ENCODE assay signal across 1 cellular context in the genomic region with DNA sequence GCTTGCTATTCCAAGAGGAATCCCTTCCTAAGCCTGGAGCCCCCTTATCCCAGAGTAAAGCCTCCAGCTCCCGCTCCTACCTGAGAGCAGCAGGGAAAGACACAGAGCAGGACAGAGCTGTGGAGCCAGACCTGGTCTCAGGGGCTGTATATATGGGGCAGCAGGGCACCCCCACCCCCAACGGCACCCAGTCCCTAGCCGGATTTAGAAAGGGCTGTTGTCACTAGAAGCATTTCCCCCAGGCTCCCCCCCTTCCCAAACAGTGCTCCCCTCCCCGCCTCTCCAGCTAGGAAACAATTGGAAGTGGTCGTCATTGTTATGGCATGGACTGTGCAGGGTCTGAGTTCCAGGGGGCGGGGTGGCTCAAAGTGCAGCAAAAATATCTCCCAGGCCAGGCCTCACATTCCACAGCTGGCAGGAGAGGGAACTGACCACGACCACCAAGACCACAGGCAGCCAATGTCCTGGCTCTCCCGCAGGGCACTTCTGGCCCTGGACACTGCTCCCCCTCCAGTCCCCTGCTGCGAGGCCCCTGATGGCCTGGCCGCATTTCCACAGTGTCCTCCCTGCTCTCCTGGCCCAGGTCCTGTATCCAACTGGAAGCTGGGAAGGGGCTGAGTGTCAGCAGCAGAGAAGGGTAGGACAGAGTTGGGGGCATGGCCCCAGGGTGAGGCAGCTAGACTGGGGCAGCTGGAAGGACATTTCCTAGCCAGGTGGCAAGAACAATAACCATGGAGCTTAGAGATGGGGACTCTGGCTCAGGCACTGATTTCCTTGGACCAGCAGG.
A peak's percentile ranks its signal among the peaks of the same experiment; 100 is the strongest.
TF ChIP-seq lines count a peak whose summit lies in the region.

MYH7 (minus strand) TSS at position 121 of the 787 bp plus-strand sequence. CDS start 1,928 bp downstream, outside the sequence.

TF ChIP-seq in HepG2, 621 proteins besides CTCF, POLR2A, EP300 and RAD21 (continued from another document and continues in another):
- no peak for TF ChIP-seq ZNF414 (CRISPR knock-in tag; IDR thresholded peaks at IDR 0.05)
- 0 out of 2 replicates have a peak, but pooled peaks have one; percentile 14 for TF ChIP-seq ZC3H13 (CRISPR knock-in tag; IDR thresholded peaks at IDR 0.05)
- TF ChIP-seq ZNF598 (CRISPR knock-in tag; IDR thresholded peaks at IDR 0.05; ENCODE audit: borderline replicate concordance) = peak; percentile 8; the same call in 1 of the 2 replicates
- TF ChIP-seq SP4 (CRISPR knock-in tag; IDR thresholded peaks at IDR 0.05) = 0 out of 2 replicates have a peak, but pooled peaks have one; percentile 48
- TF ChIP-seq, protein P1, sequence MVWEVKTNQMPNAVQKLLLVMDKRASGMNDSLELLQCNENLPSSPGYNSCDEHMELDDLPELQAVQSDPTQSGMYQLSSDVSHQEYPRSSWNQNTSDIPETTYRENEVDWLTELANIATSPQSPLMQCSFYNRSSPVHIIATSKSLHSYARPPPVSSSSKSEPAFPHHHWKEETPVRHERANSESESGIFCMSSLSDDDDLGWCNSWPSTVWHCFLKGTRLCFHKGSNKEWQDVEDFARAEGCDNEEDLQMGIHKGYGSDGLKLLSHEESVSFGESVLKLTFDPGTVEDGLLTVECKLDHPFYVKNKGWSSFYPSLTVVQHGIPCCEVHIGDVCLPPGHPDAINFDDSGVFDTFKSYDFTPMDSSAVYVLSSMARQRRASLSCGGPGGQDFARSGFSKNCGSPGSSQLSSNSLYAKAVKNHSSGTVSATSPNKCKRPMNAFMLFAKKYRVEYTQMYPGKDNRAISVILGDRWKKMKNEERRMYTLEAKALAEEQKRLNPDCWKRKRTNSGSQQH (CRISPR knock-in tag; IDR thresholded peaks at IDR 0.05; ENCODE audit: low read depth) = peak; percentile 31; the same call in 1 of the 2 replicates
- TF ChIP-seq ZNF709 (CRISPR knock-in tag; IDR thresholded peaks at IDR 0.05) = peak; percentile 73; the same call in 1 of the 2 replicates
- TF ChIP-seq, protein P2, sequence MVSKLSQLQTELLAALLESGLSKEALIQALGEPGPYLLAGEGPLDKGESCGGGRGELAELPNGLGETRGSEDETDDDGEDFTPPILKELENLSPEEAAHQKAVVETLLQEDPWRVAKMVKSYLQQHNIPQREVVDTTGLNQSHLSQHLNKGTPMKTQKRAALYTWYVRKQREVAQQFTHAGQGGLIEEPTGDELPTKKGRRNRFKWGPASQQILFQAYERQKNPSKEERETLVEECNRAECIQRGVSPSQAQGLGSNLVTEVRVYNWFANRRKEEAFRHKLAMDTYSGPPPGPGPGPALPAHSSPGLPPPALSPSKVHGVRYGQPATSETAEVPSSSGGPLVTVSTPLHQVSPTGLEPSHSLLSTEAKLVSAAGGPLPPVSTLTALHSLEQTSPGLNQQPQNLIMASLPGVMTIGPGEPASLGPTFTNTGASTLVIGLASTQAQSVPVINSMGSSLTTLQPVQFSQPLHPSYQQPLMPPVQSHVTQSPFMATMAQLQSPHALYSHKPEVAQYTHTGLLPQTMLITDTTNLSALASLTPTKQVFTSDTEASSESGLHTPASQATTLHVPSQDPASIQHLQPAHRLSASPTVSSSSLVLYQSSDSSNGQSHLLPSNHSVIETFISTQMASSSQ (IDR thresholded peaks at IDR 0.05; ENCODE audit: low read depth) = no peak
- TF ChIP-seq, protein P2 (CRISPR knock-in tag; IDR thresholded peaks at IDR 0.05; ENCODE audit: borderline replicate concordance) = no peak; the same call in 1 of the 2 replicates
- TF ChIP-seq TOE1 (CRISPR knock-in tag; IDR thresholded peaks at IDR 0.05) = no peak
- TF ChIP-seq, protein P3, sequence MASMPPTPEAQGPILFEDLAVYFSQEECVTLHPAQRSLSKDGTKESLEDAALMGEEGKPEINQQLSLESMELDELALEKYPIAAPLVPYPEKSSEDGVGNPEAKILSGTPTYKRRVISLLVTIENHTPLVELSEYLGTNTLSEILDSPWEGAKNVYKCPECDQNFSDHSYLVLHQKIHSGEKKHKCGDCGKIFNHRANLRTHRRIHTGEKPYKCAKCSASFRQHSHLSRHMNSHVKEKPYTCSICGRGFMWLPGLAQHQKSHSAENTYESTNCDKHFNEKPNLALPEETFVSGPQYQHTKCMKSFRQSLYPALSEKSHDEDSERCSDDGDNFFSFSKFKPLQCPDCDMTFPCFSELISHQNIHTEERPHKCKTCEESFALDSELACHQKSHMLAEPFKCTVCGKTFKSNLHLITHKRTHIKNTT (CRISPR knock-in tag; IDR thresholded peaks at IDR 0.05) = no peak
- peak; percentile 50; the same call in 1 of the 2 replicates for TF ChIP-seq ZNF691 (CRISPR knock-in tag; IDR thresholded peaks at IDR 0.05; ENCODE audit: borderline replicate concordance, low read depth)
- TF ChIP-seq ZNF468 (CRISPR knock-in tag; IDR thresholded peaks at IDR 0.05) = no peak
- no peak for TF ChIP-seq NCOA5 (CRISPR knock-in tag; IDR thresholded peaks at IDR 0.05)
- no peak for TF ChIP-seq GFI1 (CRISPR knock-in tag; IDR thresholded peaks at IDR 0.05; ENCODE audit: borderline replicate concordance)
- peak; percentile 75; the same call in 1 of the 2 replicates for TF ChIP-seq JUN (CRISPR knock-in tag; IDR thresholded peaks at IDR 0.05)
- TF ChIP-seq MEIS2 (CRISPR knock-in tag; IDR thresholded peaks at IDR 0.05) = peak; percentile 62; the same call in 1 of the 2 replicates
- no peak for TF ChIP-seq ZFP62 (CRISPR knock-in tag; IDR thresholded peaks at IDR 0.05)
- no peak for TF ChIP-seq SETDB1 (CRISPR knock-in tag; IDR thresholded peaks at IDR 0.05; ENCODE audit: borderline replicate concordance)
- no peak for TF ChIP-seq GMEB2 (CRISPR knock-in tag; IDR thresholded peaks at IDR 0.05; ENCODE audit: low read depth)
- no peak for TF ChIP-seq ZBTB46 (CRISPR knock-in tag; IDR thresholded peaks at IDR 0.05; ENCODE audit: borderline replicate concordance)
- no peak for TF ChIP-seq CC2D1A (CRISPR knock-in tag; IDR thresholded peaks at IDR 0.05)
- no peak for TF ChIP-seq SMARCE1 (IDR thresholded peaks at IDR 0.05; ENCODE audit: borderline replicate concordance)
- no peak for TF ChIP-seq SATB2 (CRISPR knock-in tag; IDR thresholded peaks at IDR 0.05)
- TF ChIP-seq ZNF407 (CRISPR knock-in tag; IDR thresholded peaks at IDR 0.05; ENCODE audit: not compliant biosample characterization) = peak; percentile 45
- no peak for TF ChIP-seq ZNF614 (CRISPR knock-in tag; IDR thresholded peaks at IDR 0.05; ENCODE audit: borderline replicate concordance)
- 0 out of 2 replicates have a peak, but pooled peaks have one; percentile 63 for TF ChIP-seq RBAK (CRISPR knock-in tag; IDR thresholded peaks at IDR 0.05)
- TF ChIP-seq NR3C1 (CRISPR knock-in tag; IDR thresholded peaks at IDR 0.05) = no peak
- no peak for TF ChIP-seq FOXK2 (IDR thresholded peaks at IDR 0.05)
- TF ChIP-seq SRSF9 (IDR thresholded peaks at IDR 0.05; ENCODE audit: borderline replicate concordance, insufficient read depth, low read depth, low read length, poor library complexity, severe bottlenecking) = no peak
- no peak for TF ChIP-seq CBX5 (CRISPR knock-in tag; IDR thresholded peaks at IDR 0.05; ENCODE audit: borderline replicate concordance)
- TF ChIP-seq, protein P4, sequence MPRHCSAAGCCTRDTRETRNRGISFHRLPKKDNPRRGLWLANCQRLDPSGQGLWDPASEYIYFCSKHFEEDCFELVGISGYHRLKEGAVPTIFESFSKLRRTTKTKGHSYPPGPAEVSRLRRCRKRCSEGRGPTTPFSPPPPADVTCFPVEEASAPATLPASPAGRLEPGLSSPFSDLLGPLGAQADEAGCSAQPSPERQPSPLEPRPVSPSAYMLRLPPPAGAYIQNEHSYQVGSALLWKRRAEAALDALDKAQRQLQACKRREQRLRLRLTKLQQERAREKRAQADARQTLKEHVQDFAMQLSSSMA (CRISPR knock-in tag; IDR thresholded peaks at IDR 0.05) = peak; percentile 79
- TF ChIP-seq ZNF644 (CRISPR knock-in tag; IDR thresholded peaks at IDR 0.05; ENCODE audit: low read depth) = no peak
- no peak for TF ChIP-seq SSRP1 (CRISPR knock-in tag; IDR thresholded peaks at IDR 0.05)
